5 cellular contexts compared by ENCODE assay signal in genomic region chr7:77396894-77397547, GRCh38. TPM values are rescaled to one million over a fixed set of nuclear protein-coding genes. Genes with fewer than 3 reads are reported as not detected.
"Had no signal": no experiment of that assay in that cellular context is flagged by ENCODE, and none has a peak within 500 bp of the region (broad histone marks: within the 10 kb centered on the region; RNA-seq: fewer than 3 reads in every experiment).

No MANE protein-coding gene starts in this region.

- H3K4me3 ChIP-seq: GM23338, K562 had no signal

- DNase-seq: H9, HCEC 1CT, IMR-90 had no signal

- ATAC-seq: GM23338, K562 had no signal

RNA-seq across cellular contexts. Expression of gene GSAP, which starts 19.1 kb away (rescaled TPM):
- polyA plus RNA-seq: K562 had no signal
